Comparison of ENCODE assay signal across 24 cellular contexts in the genomic region with DNA sequence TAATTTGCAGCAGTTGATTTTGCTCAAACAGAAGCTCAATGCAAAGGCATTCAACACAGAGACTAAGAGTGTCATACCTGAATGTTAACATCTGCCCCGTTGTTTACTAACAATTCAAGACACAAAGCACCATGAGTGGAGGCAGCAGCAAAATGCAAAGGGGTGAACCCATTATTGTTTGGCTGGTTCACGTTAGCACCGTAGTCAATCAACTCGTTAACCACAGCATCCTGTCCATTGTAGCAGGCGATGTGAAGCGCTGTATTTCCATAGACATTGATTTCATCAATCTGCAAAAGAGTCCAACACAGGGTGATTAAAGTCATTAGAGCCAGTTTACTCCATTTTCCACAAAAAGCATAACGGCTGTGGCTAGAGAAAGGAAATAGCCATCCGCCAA.
DNase-seq lines count a peak whose midpoint lies in the region; ATAC-seq and TF ChIP-seq lines count a peak whose summit lies in the region.
"Had no signal": no experiment of that assay in that cellular context is flagged by ENCODE, and none has a peak within 500 bp of the region (broad histone marks: within the 10 kb centered on the region; RNA-seq: fewer than 3 reads in every experiment).

No MANE protein-coding gene starts in this region.

- H3K27ac ChIP-seq in IMR-90 (ENCODE audit: insufficient read depth, low read length), result no peak overlapping the region
- H3K27ac ChIP-seq in neural progenitor cell, result peak overlapping the region; percentile 20
- H3K27ac ChIP-seq in PC-9, result no peak overlapping the region
- H3K27ac ChIP-seq: dorsolateral prefrontal cortex, HL-60, uterus had no signal

- no peak for TF ChIP-seq RAD21 in IMR-90 (IDR thresholded peaks at IDR 0.05; ENCODE audit: low read length)

- no peak overlapping the region for H2AFZ ChIP-seq in IMR-90 (replicated peaks; ENCODE audit: low read length, poor library complexity)
- H2AFZ ChIP-seq in neural progenitor cell (replicated peaks), result no peak overlapping the region
- H2AFZ ChIP-seq in PC-9, result no peak overlapping the region

- no peak for TF ChIP-seq POLR2A in IMR-90 (IDR thresholded peaks at IDR 0.05; ENCODE audit: low read depth, low read length)

- H3K4me2 ChIP-seq in IMR-90 (ENCODE audit: low read depth, low read length) (no peak overlapping the region), neural progenitor cell (no peak overlapping the region), PC-9 (no peak overlapping the region)

- H3K9ac ChIP-seq in IMR-90 (ENCODE audit: low read depth, low read length) (no peak overlapping the region), neural progenitor cell (no peak overlapping the region)

- DNase-seq in activated CD4-positive, alpha-beta T cell treated with anti-CD3 and anti-CD28 coated beads, Interleukin-2, amount 10 ng/mL, durations not matched to agents 24 days and 14 days, result no peak
- no peak for DNase-seq in activated CD4-positive, alpha-beta T cell treated with anti-CD3 and anti-CD28 coated beads, Interleukin-2, amount 50 U/mL, for 48 hours
- DNase-seq in IMR-90 (no peak), neural progenitor cell (ENCODE audit: low spot score) (peak; percentile 19), PC-9 (no peak), Ammon's horn (ENCODE audit: low spot score) (no peak)
- DNase-seq in activated naive CD8-positive, alpha-beta T cell treated with anti-CD3 and anti-CD28 coated beads for 36 hours, result no peak
- DNase-seq: activated CD4-positive, CD25-positive, alpha-beta regulatory T cell treated with anti-CD3 and anti-CD28 coated beads, Interleukin-2, amount 50 U/mL, for 72 hours; amygdala; caudate nucleus; dorsolateral prefrontal cortex; erythroblast; mesendoderm; MG63; NCI-H1436; NCI-H2227 treated with DMSO at 0.1 percent for 48 hours; nephron progenitor cell; uterus had no signal

- in situ Hi-C loops in IMR-90 (cut with MboI; ENCODE audit: low sequenced_read_pairs), result no loop called here

- no peak overlapping the region for H2AK5ac ChIP-seq in IMR-90 (ENCODE audit: low read depth, low read length)

- no peak overlapping the region for H3K14ac ChIP-seq in IMR-90 (replicated peaks; ENCODE audit: low read depth, low read length)

- H3K4me1 ChIP-seq in IMR-90 (ENCODE audit: control insufficient read depth, insufficient read depth, low read length) (peaks cover 13% of the 10 kb centered on the region), neural progenitor cell (peaks cover 13% of the 10 kb centered on the region), PC-9 (replicated peaks; ENCODE audit: insufficient read depth) (no peaks in the 10 kb centered on the region)
- H3K4me1 ChIP-seq: uterus had no signal

- no peaks in the 10 kb centered on the region for H3K9me2 ChIP-seq in PC-9 (ENCODE audit: insufficient read depth)

- H3F3A ChIP-seq in neural progenitor cell (ENCODE audit: low read depth) (no peaks in the 10 kb centered on the region), PC-9 (ENCODE audit: insufficient read depth, low read depth) (no peaks in the 10 kb centered on the region)

- no peak overlapping the region for H3K18ac ChIP-seq in IMR-90 (ENCODE audit: low read depth, low read length)

- no peak overlapping the region for H4K8ac ChIP-seq in IMR-90 (ENCODE audit: low read depth in 2 of 2, low read length in 2 of 2)

- CTCF ChIA-PET in IMR-90 (lab: Yijun Ruan, JAX) (interaction anchor here (0.6 to 1.6 kb wide), 5 partner anchors 8 to 257 kb away, joined by 3 to 7 read pairs (median 4); no protein-coding TSS in a partner anchor), PC-9 (lab: Charles Lee) (interaction anchor here (0.6 to 0.7 kb wide), 2 partner anchors 38 to 64 kb away, joined by 3 read pairs; no protein-coding TSS in a partner anchor)

- no peak overlapping the region for H3K4ac ChIP-seq in IMR-90 (ENCODE audit: low read depth, low read length)

- POLR2A ChIA-PET in IMR-90 (lab: Charles Lee; ENCODE audit: unreplicated experiment), result no interaction called here
- POLR2A ChIA-PET in PC-9 (lab: Charles Lee; ENCODE audit: unreplicated experiment), result no interaction called here

- H3K56ac ChIP-seq in IMR-90 (ENCODE audit: extremely low read depth, insufficient read depth, low read length), result no peak overlapping the region

- H3K27me3 ChIP-seq in IMR-90 (ENCODE audit: control insufficient read depth, insufficient read depth, low read length) (no peaks in the 10 kb centered on the region), neural progenitor cell (no peaks in the 10 kb centered on the region), PC-9 (ENCODE audit: insufficient read depth, low read depth) (no peaks in the 10 kb centered on the region)
- H3K27me3 ChIP-seq: dorsolateral prefrontal cortex, gastroesophageal sphincter, MG63, uterus had no signal

- H2BK20ac ChIP-seq in IMR-90 (ENCODE audit: low read depth, low read length), result no peak overlapping the region; the same call in 1 of the 2 replicates

- H3K27me3 Mint-ChIP-seq in activated CD4-positive, alpha-beta T cell treated with anti-CD3 and anti-CD28 coated beads, Interleukin-2, amount 10 ng/mL, durations not matched to agents 24 days and 14 days, result no peaks in the 10 kb centered on the region
- no peaks in the 10 kb centered on the region for H3K27me3 Mint-ChIP-seq in activated naive CD8-positive, alpha-beta T cell treated with anti-CD3 and anti-CD28 coated beads for 36 hours
- H3K27me3 Mint-ChIP-seq in neural progenitor cell (ENCODE audit: insufficient read depth, low read depth), result no peaks in the 10 kb centered on the region
- H3K27me3 Mint-ChIP-seq: progenitor cell of endocrine pancreas had no signal

- no peaks in the 10 kb centered on the region for H3K36me3 ChIP-seq in IMR-90 (ENCODE audit: control insufficient read depth, insufficient read depth, low read length)
- H3K36me3 ChIP-seq in neural progenitor cell, result no peaks in the 10 kb centered on the region
- no peaks in the 10 kb centered on the region for H3K36me3 ChIP-seq in PC-9 (ENCODE audit: low read depth)
- H3K36me3 ChIP-seq: MG63, uterus had no signal

- dilution Hi-C loops in IMR-90 (cut with HindIII; ENCODE audit: low sequenced_read_pairs, unreplicated experiment), result no loop called here

- ATAC-seq in IMR-90 (ENCODE audit: low read depth) (no peak), HG03565 (IDR thresholded peaks at IDR 0.05; ENCODE audit: unreplicated experiment) (no peak)
- ATAC-seq: Panc1 had no signal

- H3K4me3 ChIP-seq in IMR-90 (ENCODE audit: insufficient read depth, low read depth, low read length) (no peak overlapping the region), neural progenitor cell (no peak overlapping the region), PC-9 (no peak overlapping the region)
- H3K4me3 ChIP-seq: dorsolateral prefrontal cortex, gastroesophageal sphincter, MG63, uterus had no signal

- no peak overlapping the region for H3K23ac ChIP-seq in IMR-90 (ENCODE audit: low read depth, low read length)

- 100% methylated on average over 7 of the region's 8 CpGs; no CpG with 5 or more reads in 1 of the 2 experiments for WGBS in IMR-90 (ENCODE audit: extremely low coverage in 2 of 2, insufficient read length in 1 of 2), 2 experiments

- 0 out of 2 replicates have a peak overlapping the region, but pooled peaks have one; percentile 15 for H4K91ac ChIP-seq in IMR-90 (ENCODE audit: insufficient read depth, low read depth, low read length)

- peaks cover 18% of the 10 kb centered on the region for H3K9me1 ChIP-seq in IMR-90 (ENCODE audit: insufficient read depth, low read length)

- TF ChIP-seq CTCF in IMR-90 (conservative IDR thresholded peaks at IDR 0.05; ENCODE audit: low read depth, low read length) (no peak), neural progenitor cell (IDR thresholded peaks at IDR 0.05) (no peak), PC-9 (conservative IDR thresholded peaks at IDR 0.05) (no peak)

- H3K9me3 ChIP-seq in IMR-90 (ENCODE audit: control insufficient read depth, insufficient read depth, low read length) (no peaks in the 10 kb centered on the region), neural progenitor cell (ENCODE audit: low read depth) (no peaks in the 10 kb centered on the region), PC-9 (ENCODE audit: insufficient read depth, low read depth) (no peaks in the 10 kb centered on the region)
- H3K9me3 ChIP-seq: gastroesophageal sphincter, MG63, uterus had no signal

- H2AK9ac ChIP-seq in IMR-90 (replicated peaks; ENCODE audit: low read depth, low read length, poor library complexity), result no peak overlapping the region

- peak overlapping the region; percentile 4 for H3K4me3 Mint-ChIP-seq in activated CD4-positive, alpha-beta T cell treated with anti-CD3 and anti-CD28 coated beads, Interleukin-2, amount 10 ng/mL, durations not matched to agents 24 days and 14 days
- H3K4me3 Mint-ChIP-seq in activated naive CD8-positive, alpha-beta T cell treated with anti-CD3 and anti-CD28 coated beads for 36 hours, result no peak overlapping the region
- H3K4me3 Mint-ChIP-seq in neural progenitor cell, result no peak overlapping the region
- H3K4me3 Mint-ChIP-seq: CD14-positive monocyte, nephron progenitor cell had no signal

- no peak overlapping the region for H2BK5ac ChIP-seq in IMR-90 (ENCODE audit: low read depth, low read length, poor library complexity, severe bottlenecking)

- intact Hi-C loops in activated CD4-positive, alpha-beta T cell treated with anti-CD3 and anti-CD28 coated beads, Interleukin-2, amount 10 ng/mL, durations not matched to agents 24 days and 14 days (cut with micrococcal nuclease), result no loop called here
- intact Hi-C loops in IMR-90 (cut with micrococcal nuclease), result loop anchor here (10.0 kb wide), 1 partner anchor 584 kb away; the partner anchor contains the start of gene MARS2
- intact Hi-C loops in PC-9 (cut with micrococcal nuclease; ENCODE audit: unreplicated experiment), result no loop called here

- no peak overlapping the region for H2BK120ac ChIP-seq in IMR-90 (ENCODE audit: low read depth, low read length)

- no peaks in the 10 kb centered on the region for H3K9me3 Mint-ChIP-seq in activated CD4-positive, alpha-beta T cell treated with anti-CD3 and anti-CD28 coated beads, Interleukin-2, amount 10 ng/mL, durations not matched to agents 24 days and 14 days
- no peaks in the 10 kb centered on the region for H3K9me3 Mint-ChIP-seq in activated naive CD8-positive, alpha-beta T cell treated with anti-CD3 and anti-CD28 coated beads for 36 hours
- peaks cover 2% of the 10 kb centered on the region for H3K9me3 Mint-ChIP-seq in neural progenitor cell
- H3K9me3 Mint-ChIP-seq: CD14-positive monocyte had no signal

- peaks cover 35% of the 10 kb centered on the region for H3K4me1 Mint-ChIP-seq in activated CD4-positive, alpha-beta T cell treated with anti-CD3 and anti-CD28 coated beads, Interleukin-2, amount 10 ng/mL, durations not matched to agents 24 days and 14 days
- peaks cover 41% of the 10 kb centered on the region for H3K4me1 Mint-ChIP-seq in activated naive CD8-positive, alpha-beta T cell treated with anti-CD3 and anti-CD28 coated beads for 36 hours
- H3K4me1 Mint-ChIP-seq in neural progenitor cell, result peaks cover 12% of the 10 kb centered on the region
- H3K4me1 Mint-ChIP-seq: CD14-positive monocyte had no signal

- BruUV-seq in IMR-90 (replicated peaks; lab: Mats Ljungman, UMichigan), result no TSS peak
- BruUV-seq in PC-9 (replicated peaks; lab: Mats Ljungman, UMichigan), result no TSS peak

- no peak overlapping the region for H4K5ac ChIP-seq in IMR-90 (ENCODE audit: low read depth, low read length)

- peaks cover 71% of the 10 kb centered on the region for H3K36me3 Mint-ChIP-seq in activated CD4-positive, alpha-beta T cell treated with anti-CD3 and anti-CD28 coated beads, Interleukin-2, amount 10 ng/mL, durations not matched to agents 24 days and 14 days (ENCODE audit: low read depth)
- peaks cover 58% of the 10 kb centered on the region for H3K36me3 Mint-ChIP-seq in activated naive CD8-positive, alpha-beta T cell treated with anti-CD3 and anti-CD28 coated beads for 36 hours
- H3K36me3 Mint-ChIP-seq in neural progenitor cell, result no peaks in the 10 kb centered on the region

- peak overlapping the region; percentile 52 for H3K27ac Mint-ChIP-seq in activated CD4-positive, alpha-beta T cell treated with anti-CD3 and anti-CD28 coated beads, Interleukin-2, amount 10 ng/mL, durations not matched to agents 24 days and 14 days
- H3K27ac Mint-ChIP-seq in activated naive CD8-positive, alpha-beta T cell treated with anti-CD3 and anti-CD28 coated beads for 36 hours, result peak overlapping the region; percentile 78
- no peak overlapping the region for H3K27ac Mint-ChIP-seq in neural progenitor cell
- H3K27ac Mint-ChIP-seq: nephron progenitor cell, progenitor cell of endocrine pancreas had no signal

- H2BK15ac ChIP-seq in IMR-90 (ENCODE audit: low read depth, low read length), result no peak overlapping the region

- H4K20me1 ChIP-seq in IMR-90 (ENCODE audit: insufficient read depth, low read length), result peaks cover 4% of the 10 kb centered on the region; the same call in 1 of the 2 replicates
- no peaks in the 10 kb centered on the region for H4K20me1 ChIP-seq in neural progenitor cell (ENCODE audit: low read depth)
- no peaks in the 10 kb centered on the region for H4K20me1 ChIP-seq in PC-9 (ENCODE audit: insufficient read depth)

- H3K79me1 ChIP-seq in IMR-90 (ENCODE audit: low read depth in 1 of 2, low read length in 2 of 2), result 0 out of 4 replicates have a peak, but pooled peaks cover 0 to 4% of the 10 kb centered on the region in 2 experiments

- no peaks in the 10 kb centered on the region for H3K79me2 ChIP-seq in neural progenitor cell (ENCODE audit: low read depth)
- H3K79me2 ChIP-seq in PC-9 (ENCODE audit: low read depth), result no peaks in the 10 kb centered on the region
